8 cellular contexts compared by ENCODE assay signal in genomic region chr18:77132369-77133050, GRCh38. TPM values are rescaled to one million over a fixed set of nuclear protein-coding genes. Genes with fewer than 3 reads are reported as not detected.
DNase-seq lines count a peak whose midpoint lies in the region; TF ChIP-seq lines count a peak whose summit lies in the region.

Gene MBP (minus strand): TSS chr18:77132783. CDS start chr18:77105261, 27,522 bp downstream.

- peaks cover 27 to 38% of the 10 kb centered on the region in 2 donors for H3K4me1 ChIP-seq in duodenal mucosa (ENCODE audit: control insufficient read depth in 1 of 2, insufficient read depth in 2 of 2, low read length in 2 of 2)
- H3K4me1 ChIP-seq in mesodermal cell (ENCODE audit: control insufficient read depth, insufficient read depth, low read length, poor library complexity, severe bottlenecking): peaks cover 5% of the 10 kb centered on the region

- WGBS in mesodermal cell (ENCODE audit: insufficient coverage in 2 of 2), 2 experiments: 0 to 1% methylated on average over 76 of the region's 88 CpGs

- no peak for TF ChIP-seq CTCF in GM13977 (IDR thresholded peaks at IDR 0.05; ENCODE audit: extremely low read depth, insufficient read depth, missing control alignments)
- TF ChIP-seq CTCF in HFF-Myc (IDR thresholded peaks at IDR 0.05; ENCODE audit: low read depth, low read length, missing control alignments): no peak

- H3K27me3 ChIP-seq in duodenal mucosa (ENCODE audit: control insufficient read depth in 1 of 2, insufficient read depth in 2 of 2, low read length in 2 of 2): no peaks in the 10 kb centered on the region

- peak within 1 kb of the TSS; percentile 84 to 86 for H3K9ac ChIP-seq in duodenal mucosa (ENCODE audit: low read depth in 1 of 2, low read length in 2 of 2)

- no peaks in the 10 kb centered on the region for H3K9me3 ChIP-seq in duodenal mucosa (ENCODE audit: control insufficient read depth in 1 of 2, low read length in 2 of 2)
- H3K9me3 ChIP-seq in mesodermal cell (ENCODE audit: control insufficient read depth, low read length): no peaks in the 10 kb centered on the region

- in situ Hi-C loops in GM13977 (cut with MboI; ENCODE audit: low pct_unique_long_range_greater_than_20kb, low sequenced_read_pairs, unreplicated experiment): no loop called here

- DNase-seq in GM13977 (ENCODE audit: low spot score) (peak; percentile 85), HFF-Myc (ENCODE audit: extremely low read depth, low read depth) (no peak), NCI-H1092 treated with DMSO at 0.1 percent for 48 hours (lab: John Stamatoyannopoulos, UW) (peak; percentile 57), amniotic stem cell (lab: John Stamatoyannopoulos, UW) (no peak)
- peak; percentile 77 for DNase-seq in activated CD4-positive, alpha-beta T cell treated with anti-CD3 and anti-CD28 coated beads for 48 hours
- DNase-seq in stimulated activated naive CD4-positive, alpha-beta T cell treated with Interleukin-2 at 50 U/mL for 16 hours (lab: John Stamatoyannopoulos, UW): peak; percentile 67

- H3K4me3 ChIP-seq in HFF-Myc (replicated peaks; ENCODE audit: low read depth, low read length): peak within 1 kb of the TSS; percentile 54
- peak within 1 kb of the TSS; percentile 74 to 77 for H3K4me3 ChIP-seq in duodenal mucosa (ENCODE audit: low read depth in 1 of 2, low read length in 2 of 2)
- H3K4me3 ChIP-seq in mesodermal cell (ENCODE audit: extremely low read depth, insufficient read depth, low read length, poor library complexity, severe bottlenecking): peak within 1 kb of the TSS; percentile 48

- peak within 1 kb of the TSS; percentile 91 for H3K27ac ChIP-seq in duodenal mucosa (ENCODE audit: low read depth, low read length)
- H3K27ac ChIP-seq in mesodermal cell (ENCODE audit: low read depth, low read length, severe bottlenecking): no peak within 1 kb of the TSS

- H3K36me3 ChIP-seq in duodenal mucosa (ENCODE audit: control insufficient read depth in 1 of 2, insufficient read depth in 2 of 2, low read length in 2 of 2) (peaks cover 0 to 5% of the 10 kb centered on the region in 2 donors), mesodermal cell (ENCODE audit: control insufficient read depth, insufficient read depth, low read length) (no peaks in the 10 kb centered on the region)

RNA-seq across cellular contexts. Expression of gene MBP, which starts in this region (rescaled TPM):
- polyA plus RNA-seq in mesodermal cell (2013, experiment 1 of 2): 0.92 TPM
- polyA plus RNA-seq in mesodermal cell (2013, experiment 2 of 2): 1.0 TPM

Comparison
In these comparisons a context has a peak if more than half of its experiments do, and no peak if none do; other contexts are left out.
1. DNase-seq: peak in GM13977 (single experiment), NCI-H1092 treated with DMSO at 0.1 percent for 48 hours (single experiment), activated CD4-positive, alpha-beta T cell treated with anti-CD3 and anti-CD28 coated beads for 48 hours (single experiment) and stimulated activated naive CD4-positive, alpha-beta T cell treated with Interleukin-2 at 50 U/mL for 16 hours (single experiment); none in HFF-Myc (single experiment) and amniotic stem cell (single experiment).
2. Peak in every context shown above with its lines, with median percentiles within 50 percentile points of each other: H3K4me3 ChIP-seq.